ENCODE assay signal across 25 cellular contexts in genomic region chr1:177569476-177569875, GRCh38.
"Had no signal": no experiment of that assay in that cellular context is flagged by ENCODE, and none has a peak within 500 bp of the region (broad histone marks: within the 10 kb centered on the region; RNA-seq: fewer than 3 reads in every experiment).

No MANE protein-coding gene starts in this region.

- ATAC-seq: activated CD4-positive, alpha-beta T cell treated with anti-CD3 and anti-CD28 coated beads for 36 hours; activated T-cell treated with anti-CD3 and anti-CD28 coated beads, Interleukin-2, amount 50 U/mL, for 72 hours; foreskin keratinocyte; left lobe of liver; lower lobe of right lung; mucosa of descending colon; sciatic nerve; stimulated activated memory B cell treated with anti-CD40 and anti-IgM and Interleukin-4, amounts not matched to agents 10 μg/mL and 1 μg/mL and 100 μg/mL, for 72 hours had no signal

- H3K9me3 ChIP-seq: breast epithelium, lower lobe of right lung, mucosa of descending colon, testis, vagina had no signal

- H3K4me1 ChIP-seq: breast epithelium, foreskin keratinocyte, lower lobe of right lung, testis had no signal

- H3K4me2 ChIP-seq: smooth muscle cell had no signal

- H3K36me3 ChIP-seq: breast epithelium, lower lobe of right lung, vagina had no signal

- H3K27me3 ChIP-seq: breast epithelium, foreskin keratinocyte, testis, vagina had no signal

- H3K4me3 ChIP-seq: breast epithelium, lower lobe of right lung, mucosa of descending colon, smooth muscle cell, testis, vagina had no signal

- DNase-seq: activated B cell treated with CpG ODN at 0.5 μM for 24 hours; activated CD4-positive, alpha-beta T cell treated with anti-CD3 and anti-CD28 coated beads for 36 hours; activated CD4-positive, alpha-beta T cell treated with anti-CD3 and anti-CD28 coated beads, Interleukin-2, amount 50 U/mL, for 48 hours; activated effector memory CD4-positive, alpha-beta T cell treated with Interleukin-2 at 50 U/mL for 16 hours; activated naive CD4-positive, alpha-beta T cell treated with anti-CD3 and anti-CD28 coated beads for 36 hours; activated T-cell treated with anti-CD3 and anti-CD28 coated beads, Interleukin-2, amount 50 U/mL, for 72 hours; cerebellar nuclear complex; cortex of kidney; endodermal cell; foreskin keratinocyte; kidney; lower lobe of right lung; mucosa of descending colon; naive B cell; occipital lobe; stimulated activated CD4-positive, alpha-beta T cell treated with anti-CD3 and anti-CD28 coated beads, Interleukin-15, amount 100 ng/mL, for 24 hours; T1000; testis had no signal

- H3K27ac ChIP-seq: breast epithelium, epithelial cell of prostate, foreskin keratinocyte, lower lobe of right lung, testis, vagina had no signal
